ENCODE assay signal across 3 cellular contexts in genomic region chr1:233290609-233291008, GRCh38.
TF ChIP-seq lines count a peak whose summit lies in the region.

No MANE protein-coding gene starts in this region.

TF ChIP-seq in A549, 52 proteins besides CTCF, POLR2A, EP300 and RAD21:
- TF ChIP-seq NR3C1 (IDR thresholded peaks at IDR 0.05) (no peak), MAFK (IDR thresholded peaks at IDR 0.05; ENCODE audit: partially characterized antibody) (no peak), EHF (CRISPR knock-in tag; IDR thresholded peaks at IDR 0.05) (no peak), BHLHE40 (IDR thresholded peaks at IDR 0.05; ENCODE audit: low read depth, low read length) (no peak), CBX8 (IDR thresholded peaks at IDR 0.05) (no peak), GATA3 (IDR thresholded peaks at IDR 0.05; ENCODE audit: borderline replicate concordance) (no peak), PBX3 (IDR thresholded peaks at IDR 0.05) (no peak), RARB (CRISPR knock-in tag; IDR thresholded peaks at IDR 0.05) (no peak), CHD4 (IDR thresholded peaks at IDR 0.05; ENCODE audit: borderline replicate concordance) (no peak), FOSL2 (IDR thresholded peaks at IDR 0.05) (no peak), FOSL2 (CRISPR knock-in tag; IDR thresholded peaks at IDR 0.05) (no peak), FOSB (CRISPR knock-in tag; IDR thresholded peaks at IDR 0.05) (no peak), MAZ (IDR thresholded peaks at IDR 0.05; ENCODE audit: borderline replicate concordance, low read depth, low read length) (no peak), PHF8 (IDR thresholded peaks at IDR 0.05; ENCODE audit: borderline replicate concordance, low read depth) (no peak), HDAC2 (IDR thresholded peaks at IDR 0.05) (no peak), ZNF302 (CRISPR knock-in tag; IDR thresholded peaks at IDR 0.05) (no peak), ATOH8 (CRISPR knock-in tag; IDR thresholded peaks at IDR 0.05; ENCODE audit: low read depth) (no peak), E2F6 (IDR thresholded peaks at IDR 0.05; ENCODE audit: borderline replicate concordance, low read depth) (no peak), CHD2 (IDR thresholded peaks at IDR 0.05; ENCODE audit: low read length, partially characterized antibody) (no peak), USF2 (IDR thresholded peaks at IDR 0.05) (no peak), ZFP36 (IDR thresholded peaks at IDR 0.05; ENCODE audit: borderline replicate concordance, partially characterized antibody) (no peak)

TF ChIP-seq in GM23338, 12 proteins besides CTCF, POLR2A, EP300 and RAD21 (continues in another document):
- TF ChIP-seq EZH2 (IDR thresholded peaks at IDR 0.05; ENCODE audit: low read depth, unreplicated experiment) (no peak), ZNF331 (CRISPR knock-in tag; IDR thresholded peaks at IDR 0.05; ENCODE audit: low read depth) (no peak), POLR2AphosphoS5 (IDR thresholded peaks at IDR 0.05; ENCODE audit: low read depth) (no peak), CREB1 (CRISPR knock-in tag; IDR thresholded peaks at IDR 0.05; ENCODE audit: low read depth) (no peak), ZNF114 (CRISPR knock-in tag; IDR thresholded peaks at IDR 0.05) (no peak), JUNB (IDR thresholded peaks at IDR 0.05; ENCODE audit: unreplicated experiment) (no peak), REST (IDR thresholded peaks at IDR 0.05; ENCODE audit: unreplicated experiment) (no peak), NANOG (IDR thresholded peaks at IDR 0.05; ENCODE audit: borderline replicate concordance) (no peak), ETS1 (IDR thresholded peaks at IDR 0.05) (no peak), STAT1 (IDR thresholded peaks at IDR 0.05; ENCODE audit: unreplicated experiment) (no peak)

TF ChIP-seq in H1, 55 proteins besides CTCF, POLR2A, EP300 and RAD21:
- TF ChIP-seq SIX5 (IDR thresholded peaks at IDR 0.05; ENCODE audit: low read depth, low read length) (no peak), FOSL1 (IDR thresholded peaks at IDR 0.05; ENCODE audit: insufficient read depth, low read depth, low read length) (no peak), YY1 (IDR thresholded peaks at IDR 0.05; ENCODE audit: low read depth, low read length) (no peak), CEBPB (IDR thresholded peaks at IDR 0.05; ENCODE audit: low read depth, low read length) (no peak), ASH2L (IDR thresholded peaks at IDR 0.05; ENCODE audit: low read length) (no peak), TEAD4 (IDR thresholded peaks at IDR 0.05; ENCODE audit: low read depth, low read length) (no peak), SUZ12 (IDR thresholded peaks at IDR 0.05; ENCODE audit: low read length) (no peak), SIRT6 (IDR thresholded peaks at IDR 0.05; ENCODE audit: low read length) (no peak), BRCA1 (IDR thresholded peaks at IDR 0.05; ENCODE audit: low read depth, low read length) (no peak), E2F6 (IDR thresholded peaks at IDR 0.05) (no peak)
